Comparison of ENCODE assay signal across 8 cellular contexts in genomic region chr16:53504161-53504663, GRCh38. TPM values are rescaled to one million over a fixed set of nuclear protein-coding genes. Genes with fewer than 3 reads are reported as not detected.
DNase-seq lines count a peak whose midpoint lies in the region; ATAC-seq and TF ChIP-seq lines count a peak whose summit lies in the region.

No MANE protein-coding gene starts in this region.

- peaks cover under 1 to 4% (median 3%) of the 10 kb centered on the region in 4 donors for H3K36me3 ChIP-seq in stomach

- TF ChIP-seq EP300 in stomach (IDR thresholded peaks at IDR 0.05) = no peak

- peak overlapping the region; percentile 86 for H3K4me3 Mint-ChIP-seq in memory B cell

- no peak for TF ChIP-seq CTCF in stomach (IDR thresholded peaks at IDR 0.05)

- H3K27me3 Mint-ChIP-seq in memory B cell = no peaks in the 10 kb centered on the region

- ATAC-seq in Right ventricle myocardium inferior (peak; percentile 4), memory B cell (ENCODE audit: low read depth) (no peak), HG02840 (IDR thresholded peaks at IDR 0.05; ENCODE audit: low FRiP score, unreplicated experiment) (no peak)

- H3K27me3 ChIP-seq in stomach = no peaks in the 10 kb centered on the region

- peak overlapping the region; percentile 60 to 89 (median 74) for H3K4me3 ChIP-seq in stomach

- peaks cover 22% of the 10 kb centered on the region for H3K4me1 Mint-ChIP-seq in memory B cell

- no peaks in the 10 kb centered on the region for H3K9me3 Mint-ChIP-seq in memory B cell

- no peak for TF ChIP-seq POLR2A in stomach (IDR thresholded peaks at IDR 0.05)

- peaks cover under 1% of the 10 kb centered on the region for H3K36me3 Mint-ChIP-seq in memory B cell

- WGBS in stomach, 5 donors = 4 to 7% (median 4%) methylated on average over 10 to 11 of the region's 11 CpGs

- no peaks in the 10 kb centered on the region for H3K9me3 ChIP-seq in stomach

- peak; percentile 71 for DNase-seq in Right ventricle myocardium inferior (ENCODE audit: missing footprints)
- DNase-seq in cardiac septum (ENCODE audit: low spot score) = no peak
- DNase-seq in UCSD-AML1 (lab: John Stamatoyannopoulos, UW; ENCODE audit: unreplicated experiment) = peak; percentile 28
- peak; percentile 81 for DNase-seq in dermis blood vessel endothelial cell
- peak in 1 of 2 donors; percentile 23 for DNase-seq in memory B cell (ENCODE audit: low spot score in 2 of 2)
- DNase-seq in stomach = peak; percentile 36
- DNase-seq in AML-193 (lab: John Stamatoyannopoulos, UW) = no peak

- peak overlapping the region; percentile 93 to 98 (median 96) for H3K27ac ChIP-seq in stomach

- peaks cover 28 to 36% (median 32%) of the 10 kb centered on the region in 4 donors for H3K4me1 ChIP-seq in stomach

- intact Hi-C loops in Right ventricle myocardium inferior (cut with DNase I) (no loop called here), cardiac septum (cut with DNase I) (no loop called here), stomach (cut with DNase I; ENCODE audit: low total_unique reads) (loop anchor here (5.0 kb wide), 1 partner anchor 72 kb away; the partner anchor contains the start of gene RBL2)

- peak overlapping the region; percentile 86 for H3K27ac Mint-ChIP-seq in memory B cell

RNA-seq across cellular contexts. Expression of gene AKTIP, which starts 1.2 kb away (rescaled TPM):
- 89.7 TPM for total RNA-seq in Right ventricle myocardium inferior
- 63.1 TPM for total RNA-seq in cardiac septum
- total RNA-seq in dermis blood vessel endothelial cell = 49.0 and 56.4 TPM in 2 replicates
- 10 to 100 TPM; 15.2 to 34.9 (median 22.7) TPM for total RNA-seq in stomach
- polyA plus RNA-seq in stomach = 10 to 100 TPM; 12.5 to 16.3 (median 13.8) TPM

Comparison
In these comparisons a context has a peak if more than half of its experiments do, and no peak if none do; other contexts are left out.
1. DNase-seq: peak in Right ventricle myocardium inferior (single experiment), UCSD-AML1 (single experiment), dermis blood vessel endothelial cell (single experiment) and stomach (single experiment); none in cardiac septum (single experiment) and AML-193 (0 of 2).